17 cellular contexts compared by ENCODE assay signal in genomic region chr1:199747984-199748383, GRCh38.
DNase-seq lines count a peak whose midpoint lies in the region; ATAC-seq and TF ChIP-seq lines count a peak whose summit lies in the region.
"Had no signal": no experiment of that assay in that cellular context is flagged by ENCODE, and none has a peak within 500 bp of the region (broad histone marks: within the 10 kb centered on the region; RNA-seq: fewer than 3 reads in every experiment).

No MANE protein-coding gene starts in this region.

- H3K9me3 ChIP-seq in iPS DF 6.9 (ENCODE audit: control insufficient read depth, insufficient read depth, low read length) (no peaks in the 10 kb centered on the region), SJCRH30 (replicated peaks) (no peaks in the 10 kb centered on the region)
- H3K9me3 ChIP-seq: mucosa of descending colon, pancreas had no signal

- no peaks in the 10 kb centered on the region for H3K79me2 ChIP-seq in GM23338 (replicated peaks; ENCODE audit: insufficient read depth)

- H3K9me2 ChIP-seq in GM23338 (ENCODE audit: insufficient read depth) = no peaks in the 10 kb centered on the region

- peaks cover under 1% of the 10 kb centered on the region; the same call in 1 of the 2 replicates for H3K36me3 ChIP-seq in GM23338 (ENCODE audit: insufficient read depth)
- H3K36me3 ChIP-seq in iPS DF 6.9 (ENCODE audit: control insufficient read depth, insufficient read depth, low read length) = no peaks in the 10 kb centered on the region
- H3K36me3 ChIP-seq in SJCRH30 = no peaks in the 10 kb centered on the region
- H3K36me3 ChIP-seq: pancreas had no signal

- H3K27ac ChIP-seq in GM23338 (ENCODE audit: low read depth) (no peak overlapping the region), iPS DF 6.9 (ENCODE audit: low read length) (no peak overlapping the region), SJCRH30 (no peak overlapping the region)
- H3K27ac ChIP-seq: pancreas, PC-9 had no signal

- H3K4me3 ChIP-seq in GM23338 (peak overlapping the region; percentile 22), iPS DF 6.9 (ENCODE audit: low read length) (no peak overlapping the region), SJCRH30 (no peak overlapping the region), foreskin fibroblast (ENCODE audit: low read depth in 1 of 2, low read length in 2 of 2) (no peak overlapping the region)
- H3K4me3 ChIP-seq: mucosa of descending colon, pancreas, PC-9 had no signal

- H3K4me1 Mint-ChIP-seq in GM23338 (peaks cover 16% of the 10 kb centered on the region; the same call in 2 of the 3 replicates), nephron (peaks cover 23% of the 10 kb centered on the region)

- peaks cover 6% of the 10 kb centered on the region for H3K4me1 ChIP-seq in GM23338 (ENCODE audit: insufficient read depth)
- H3K4me1 ChIP-seq in iPS DF 6.9 (ENCODE audit: control insufficient read depth, insufficient read depth, low read length) = peaks cover 2% of the 10 kb centered on the region; the same call in 1 of the 2 replicates
- no peaks in the 10 kb centered on the region for H3K4me1 ChIP-seq in SJCRH30
- H3K4me1 ChIP-seq: pancreas had no signal

- H3F3A ChIP-seq in GM23338 (replicated peaks; ENCODE audit: low read depth) = no peaks in the 10 kb centered on the region

- no CpG with 5 or more reads among the region's 17 CpGs for WGBS in iPS DF 6.9 (ENCODE audit: insufficient coverage, insufficient read length)

- H3K27ac Mint-ChIP-seq in GM23338 (0 out of 2 replicates have a peak overlapping the region, but pooled peaks have one; percentile 46), nephron (peak overlapping the region in 2 of 3 experiments; percentile 13 to 63)
- H3K27ac Mint-ChIP-seq: activated CD8-positive, alpha-beta T cell treated with anti-CD3 and anti-CD28 coated beads for 36 hours had no signal

- DNase-seq in GM23338 (ENCODE audit: low spot score) (peak; percentile 73), NCI-H2227 treated with DMSO at 0.1 percent for 48 hours (lab: John Stamatoyannopoulos, UW) (peak; percentile 47), iPS DF 6.9 (ENCODE audit: low read depth, low spot score) (peak; percentile 9), SJCRH30 (no peak), foreskin fibroblast (no peak)
- DNase-seq: activated CD8-positive, alpha-beta T cell treated with anti-CD3 and anti-CD28 coated beads for 36 hours; central memory CD4-positive, alpha-beta T cell; foreskin melanocyte; mucosa of descending colon; NCI-H1436 treated with DMSO at 0.1 percent for 48 hours; NCI-H69; pancreas; PC-9; stimulated activated naive CD8-positive, alpha-beta T cell treated with anti-CD3 and anti-CD28 coated beads, Interleukin-15, Interleukin-2, amounts not matched to agents 100 U/mL and 50 U/mL, for 24 hours had no signal

- peaks cover 16% of the 10 kb centered on the region for H3K27me3 Mint-ChIP-seq in GM23338 (ENCODE audit: insufficient read depth, low read depth, poor library complexity)
- peaks cover 56% of the 10 kb centered on the region for H3K27me3 Mint-ChIP-seq in nephron (ENCODE audit: low read depth)

- H3K4me2 ChIP-seq in GM23338 = peak overlapping the region; percentile 54
- H3K4me2 ChIP-seq: PC-9 had no signal

- peak overlapping the region; percentile 60 for H3K4me3 Mint-ChIP-seq in GM23338
- H3K4me3 Mint-ChIP-seq in nephron = peak overlapping the region; percentile 14 to 57 (median 50)
- H3K4me3 Mint-ChIP-seq: activated CD8-positive, alpha-beta T cell treated with anti-CD3 and anti-CD28 coated beads for 36 hours had no signal

- no peaks in the 10 kb centered on the region for H3K27me3 ChIP-seq in GM23338 (ENCODE audit: insufficient read depth)
- H3K27me3 ChIP-seq in iPS DF 6.9 (ENCODE audit: control insufficient read depth, insufficient read depth, low read length) = peaks cover 2% of the 10 kb centered on the region; the same call in 1 of the 2 replicates
- no peaks in the 10 kb centered on the region for H3K27me3 ChIP-seq in SJCRH30
- H3K27me3 ChIP-seq: pancreas had no signal

- ATAC-seq in GM23338 (peak; percentile 98), GM18858 (IDR thresholded peaks at IDR 0.05; ENCODE audit: unreplicated experiment) (no peak), HG03045 (IDR thresholded peaks at IDR 0.05; ENCODE audit: unreplicated experiment) (no peak)
- ATAC-seq: activated CD8-positive, alpha-beta T cell treated with anti-CD3 and anti-CD28 coated beads for 36 hours; mucosa of descending colon; pancreas; stimulated activated naive CD8-positive, alpha-beta T cell treated with anti-CD3 and anti-CD28 coated beads, Interleukin-15, Interleukin-2, amounts not matched to agents 100 U/mL and 50 U/mL, for 24 hours had no signal

- H3K9me3 Mint-ChIP-seq in GM23338 (peaks cover 4% of the 10 kb centered on the region; the same call in 1 of the 3 replicates), nephron (no peaks in the 10 kb centered on the region)
- H3K9me3 Mint-ChIP-seq: activated CD8-positive, alpha-beta T cell treated with anti-CD3 and anti-CD28 coated beads for 36 hours had no signal

- H4K20me1 ChIP-seq in GM23338 (replicated peaks; ENCODE audit: insufficient read depth) = no peaks in the 10 kb centered on the region

- TF ChIP-seq CTCF in GM23338 (conservative IDR thresholded peaks at IDR 0.05; ENCODE audit: low read depth in 2 of 2) = no peak
- TF ChIP-seq CTCF in nephron (IDR thresholded peaks at IDR 0.05; ENCODE audit: unreplicated experiment in 3 of 3) = no peak
- TF ChIP-seq CTCF in foreskin fibroblast (IDR thresholded peaks at IDR 0.05; ENCODE audit: low read depth, low read length) = no peak

- H3K36me3 Mint-ChIP-seq in GM23338 (ENCODE audit: low read depth) = peaks cover 3% of the 10 kb centered on the region; the same call in 1 of the 3 replicates
- H3K36me3 Mint-ChIP-seq in nephron (ENCODE audit: low read depth) = no peaks in the 10 kb centered on the region

- H2AFZ ChIP-seq in GM23338 = peak overlapping the region; percentile 77
- H2AFZ ChIP-seq: PC-9 had no signal

TF ChIP-seq in GM23338, 12 proteins besides CTCF, POLR2A, EP300 and RAD21 (continues in another document):
- TF ChIP-seq REST (IDR thresholded peaks at IDR 0.05; ENCODE audit: unreplicated experiment) (no peak), ZNF114 (CRISPR knock-in tag; IDR thresholded peaks at IDR 0.05) (no peak), NANOG (IDR thresholded peaks at IDR 0.05; ENCODE audit: borderline replicate concordance) (no peak)

Comparison
In these comparisons a context has a peak if more than half of its experiments do, and no peak if none do; other contexts are left out.
1. DNase-seq: peak in GM23338 (single experiment), NCI-H2227 treated with DMSO at 0.1 percent for 48 hours (single experiment) and iPS DF 6.9 (single experiment); none in SJCRH30 (0 of 2) and foreskin fibroblast (0 of 2).